Comparison of ENCODE assay signal across 9 cellular contexts in the genomic region with DNA sequence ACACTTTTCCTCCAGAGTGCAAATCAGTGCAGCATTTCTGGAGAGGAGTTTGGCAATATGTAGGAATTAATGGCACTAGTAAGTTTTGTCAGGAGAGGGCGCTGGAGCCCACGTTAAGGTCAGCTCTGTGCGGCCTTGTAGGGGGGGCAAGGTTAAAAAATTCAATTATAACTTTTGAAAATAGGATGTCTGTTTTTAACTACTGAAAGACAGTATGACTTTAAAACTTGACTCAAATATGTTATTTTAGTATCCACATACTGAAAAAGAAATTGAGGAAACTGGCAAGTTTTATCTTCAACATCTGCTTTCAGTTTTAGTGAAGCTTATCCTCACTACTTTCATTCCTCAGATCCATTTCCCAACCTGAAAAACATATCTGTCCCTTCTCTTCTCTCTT. TPM values are rescaled to one million over a fixed set of nuclear protein-coding genes. Genes with fewer than 3 reads are reported as not detected.
DNase-seq lines count a peak whose midpoint lies in the region; ATAC-seq and TF ChIP-seq lines count a peak whose summit lies in the region.
"Had no signal": no experiment of that assay in that cellular context is flagged by ENCODE, and none has a peak within 500 bp of the region (broad histone marks: within the 10 kb centered on the region; RNA-seq: fewer than 3 reads in every experiment).

No MANE protein-coding gene starts in this region.

- H3K4me3 ChIP-seq in WERI-Rb-1 (ENCODE audit: low read depth, low read length) (no peak overlapping the region), esophagus muscularis mucosa (no peak overlapping the region)

- H3K27me3 ChIP-seq in WERI-Rb-1 (ENCODE audit: insufficient read depth, low read depth, severe bottlenecking) (no peaks in the 10 kb centered on the region), esophagus muscularis mucosa (no peaks in the 10 kb centered on the region)

- intact Hi-C loops in esophagus muscularis mucosa (cut with DNase I): no loop called here

- TF ChIP-seq POLR2A in esophagus muscularis mucosa (IDR thresholded peaks at IDR 0.05; ENCODE audit: low read depth): no peak

- WGBS in esophagus muscularis mucosa: 31% methylated on average over 3 of the region's 3 CpGs

- H3K27ac ChIP-seq in WERI-Rb-1: no peak overlapping the region
- H3K27ac ChIP-seq in esophagus muscularis mucosa (replicated peaks in 1 of 4): peak overlapping the region in 3 of 4 donors; percentile 45 to 67 (median 59)

- H3K36me3 ChIP-seq in WERI-Rb-1 (no peaks in the 10 kb centered on the region), esophagus muscularis mucosa (peaks cover 10 to 24% (median 17%) of the 10 kb centered on the region in 4 donors)

- TF ChIP-seq EP300 in esophagus muscularis mucosa (IDR thresholded peaks at IDR 0.05): no peak

- peaks cover 13% of the 10 kb centered on the region for H3K4me1 Mint-ChIP-seq in osteocyte (ENCODE audit: unreplicated experiment)

- peak overlapping the region; percentile 80 for H3K27ac Mint-ChIP-seq in osteocyte (ENCODE audit: unreplicated experiment)
- H3K27ac Mint-ChIP-seq: stimulated activated naive CD8-positive, alpha-beta T cell treated with anti-CD3 and anti-CD28 coated beads, Interleukin-15, Interleukin-2, amounts not matched to agents 100 ng/mL and 50 ng/mL, for 24 hours had no signal

- H3K9me3 ChIP-seq in WERI-Rb-1 (ENCODE audit: severe bottlenecking) (no peaks in the 10 kb centered on the region), esophagus muscularis mucosa (no peaks in the 10 kb centered on the region)

- no peak overlapping the region for H3K4me3 Mint-ChIP-seq in osteocyte (ENCODE audit: unreplicated experiment)
- H3K4me3 Mint-ChIP-seq: stimulated activated naive CD8-positive, alpha-beta T cell treated with anti-CD3 and anti-CD28 coated beads, Interleukin-15, Interleukin-2, amounts not matched to agents 100 ng/mL and 50 ng/mL, for 24 hours had no signal

- H3K4me1 ChIP-seq in esophagus muscularis mucosa: peaks cover 3 to 11% (median 9%) of the 10 kb centered on the region in 4 donors

- peak; percentile 68 for ATAC-seq in GM19467 (IDR thresholded peaks at IDR 0.05; ENCODE audit: unreplicated experiment)
- peak; percentile 70 for ATAC-seq in HG03457 (IDR thresholded peaks at IDR 0.05; ENCODE audit: unreplicated experiment)

- DNase-seq in GM03348 (ENCODE audit: low spot score) (peak; percentile 76), WERI-Rb-1 (peak; percentile 46), esophagus muscularis mucosa (ENCODE audit: extremely low spot score) (no peak), osteocyte (ENCODE audit: extremely low spot score, unreplicated experiment) (no peak), NOMO-1 treated with DMSO at 0.1 percent for 48 hours (lab: John Stamatoyannopoulos, UW; ENCODE audit: unreplicated experiment) (no peak)
- no peak for DNase-seq in activated effector memory CD4-positive, alpha-beta T cell treated with anti-CD3 and anti-CD28 coated beads, Interleukin-2, amount 50 U/mL, for 16 hours

- peak; percentile 59 for TF ChIP-seq CTCF in WERI-Rb-1 (IDR thresholded peaks at IDR 0.05; ENCODE audit: low read depth, low read length)
- TF ChIP-seq CTCF in esophagus muscularis mucosa (IDR thresholded peaks at IDR 0.05): peak; percentile 39 to 65 (median 53)
- peak; percentile 78 for TF ChIP-seq CTCF in osteocyte (IDR thresholded peaks at IDR 0.05)

- peaks cover 4% of the 10 kb centered on the region for H3K36me3 Mint-ChIP-seq in osteocyte (ENCODE audit: unreplicated experiment)

- no peaks in the 10 kb centered on the region for H3K9me3 Mint-ChIP-seq in osteocyte (ENCODE audit: unreplicated experiment)
- H3K9me3 Mint-ChIP-seq: stimulated activated naive CD8-positive, alpha-beta T cell treated with anti-CD3 and anti-CD28 coated beads, Interleukin-15, Interleukin-2, amounts not matched to agents 100 ng/mL and 50 ng/mL, for 24 hours had no signal

- H3K27me3 Mint-ChIP-seq in osteocyte (ENCODE audit: unreplicated experiment): no peaks in the 10 kb centered on the region
- H3K27me3 Mint-ChIP-seq: stimulated activated naive CD8-positive, alpha-beta T cell treated with anti-CD3 and anti-CD28 coated beads, Interleukin-15, Interleukin-2, amounts not matched to agents 100 ng/mL and 50 ng/mL, for 24 hours had no signal

RNA-seq across cellular contexts. Expression of a gene that starts 30.9 kb away (rescaled TPM):
- total RNA-seq in esophagus muscularis mucosa (under 1 TPM; 0.45 to 0.83 (median 0.65) TPM), osteocyte (0.16 TPM in 1 of 2 replicates, not detected in the other)

RNA-seq across cellular contexts. Expression of a gene that starts 37.4 kb away (rescaled TPM):
- 10 to 100 TPM; 35.7 to 68.9 (median 52.6) TPM for total RNA-seq in esophagus muscularis mucosa
- 21.8 and 23.8 TPM in 2 replicates for total RNA-seq in osteocyte

Comparison
In these comparisons a context has a peak if more than half of its experiments do, and no peak if none do; other contexts are left out.
1. DNase-seq: peak in GM03348 (single experiment) and WERI-Rb-1 (single experiment); none in esophagus muscularis mucosa (single experiment), osteocyte (single experiment), activated effector memory CD4-positive, alpha-beta T cell treated with anti-CD3 and anti-CD28 coated beads, Interleukin-2, amount 50 U/mL, for 16 hours (single experiment) and NOMO-1 treated with DMSO at 0.1 percent for 48 hours (single experiment).
2. Peak in every context shown above with its lines, with median percentiles within 50 percentile points of each other: CTCF ChIP-seq.